In the genomic region with DNA sequence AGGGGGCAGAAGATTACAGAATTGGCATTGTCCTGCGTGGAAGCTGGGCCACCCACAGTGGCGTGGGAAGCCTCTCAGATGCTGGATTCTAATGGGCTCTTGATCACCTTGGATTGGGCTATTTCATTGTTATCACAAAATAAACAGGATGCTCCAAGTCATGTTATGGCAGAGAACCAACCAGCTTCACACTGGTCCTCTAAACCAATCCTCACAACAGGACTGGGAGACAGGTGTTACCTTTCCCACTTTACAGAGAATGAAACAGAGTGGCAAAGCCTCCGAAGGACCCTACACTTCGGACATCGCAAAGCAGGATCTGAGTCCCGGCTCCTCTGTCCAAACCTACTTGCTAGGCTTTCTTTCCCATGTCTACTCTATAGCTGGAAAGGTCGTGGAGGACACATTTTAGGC, we compare ENCODE assay signal across 8 cellular contexts.
A peak's percentile ranks its signal among the peaks of the same experiment; 100 is the strongest.
DNase-seq lines count a peak whose midpoint lies in the region; TF ChIP-seq lines count a peak whose summit lies in the region.

No MANE protein-coding gene starts in this region.

- TF ChIP-seq CTCF in neutrophil (IDR thresholded peaks at IDR 0.05): no peak

- peak overlapping the region; percentile 79 for H3K9ac ChIP-seq in ES-I3 (ENCODE audit: low read depth, low read length)

- H3K4me1 ChIP-seq in ES-I3 (ENCODE audit: insufficient read depth, low read length) (peaks cover 12% of the 10 kb centered on the region), neutrophil (ENCODE audit: control insufficient read depth in 1 of 2, insufficient read depth in 1 of 2, low read depth in 1 of 2, low read length in 1 of 2) (peaks cover 48% of the 10 kb centered on the region in 2 experiments)

- H3K36me3 ChIP-seq in ES-I3 (ENCODE audit: insufficient read depth, low read length) (no peaks in the 10 kb centered on the region), neutrophil (no peaks in the 10 kb centered on the region)

- peak overlapping the region; percentile 77 to 93 for H3K4me3 ChIP-seq in neutrophil (ENCODE audit: low read depth in 1 of 2, low read length in 1 of 2)

- no peaks in the 10 kb centered on the region for H3K27me3 ChIP-seq in neutrophil

- H3K27ac ChIP-seq in epithelial cell of prostate (peak overlapping the region; percentile 92), neutrophil (peak overlapping the region; percentile 75)

- DNase-seq in OCI-M1 (lab: John Stamatoyannopoulos, UW) (peak; percentile 71), epithelial cell of prostate (ENCODE audit: low read depth, low spot score) (no peak), NCI-H2227 (lab: John Stamatoyannopoulos, UW; ENCODE audit: unreplicated experiment) (no peak), cerebellar nuclear complex (lab: John Stamatoyannopoulos, UW) (no peak), NCI-H187 (lab: John Stamatoyannopoulos, UW) (no peak)
- no peak for DNase-seq in stimulated activated naive CD4-positive, alpha-beta T cell treated with Interleukin-2 at 50 U/mL for 16 hours (lab: John Stamatoyannopoulos, UW)

- H3K9me3 ChIP-seq in ES-I3 (ENCODE audit: control insufficient read depth, insufficient read depth, low read length) (no peaks in the 10 kb centered on the region), neutrophil (no peaks in the 10 kb centered on the region)
